ENCODE assay signal across 8 cellular contexts in genomic region chr2:179263015-179263414, GRCh38. TPM values are rescaled to one million over a fixed set of nuclear protein-coding genes. Genes with fewer than 3 reads are reported as not detected.
DNase-seq lines count a peak whose midpoint lies in the region; ATAC-seq, FAIRE-seq and TF ChIP-seq lines count a peak whose summit lies in the region.

No MANE protein-coding gene starts in this region.

- peak overlapping the region; percentile 91 for H3K4me2 ChIP-seq in HepG2 (ENCODE audit: low read depth, low read length)

- H3K9me3 ChIP-seq in HepG2 (ENCODE audit: low read length), result no peaks in the 10 kb centered on the region

- H3K27me3 ChIP-seq in HepG2 (ENCODE audit: control insufficient read depth in 1 of 2, insufficient read depth in 2 of 2, low read length in 2 of 2), result no peaks in the 10 kb centered on the region; a peak in 1 of 5 replicates

- TF ChIP-seq CTCF in HepG2 (CRISPR knock-in tag; IDR thresholded peaks at IDR 0.05) (no peak), type B pancreatic cell (conservative IDR thresholded peaks at IDR 0.05) (no peak)

- H3K4me1 ChIP-seq in HepG2 (ENCODE audit: insufficient read depth, low read length), result peaks cover 71% of the 10 kb centered on the region

- H2AFZ ChIP-seq in HepG2 (ENCODE audit: low read length), result no peak overlapping the region

- peak in 1 of 2 experiments; percentile 45; a peak in 1 of 4 replicates for TF ChIP-seq EP300 in HepG2 (IDR thresholded peaks at IDR 0.05; ENCODE audit: low read depth in 2 of 2, low read length in 2 of 2)
- TF ChIP-seq EP300 in HepG2 (CRISPR knock-in tag; IDR thresholded peaks at IDR 0.05; ENCODE audit: borderline replicate concordance), result no peak

- peaks cover 49% of the 10 kb centered on the region for H4K20me1 ChIP-seq in HepG2 (ENCODE audit: insufficient read depth, low read length)

- H3K4me3 Mint-ChIP-seq in activated naive CD4-positive, alpha-beta T cell treated with anti-CD3 and anti-CD28 coated beads, Interleukin-2, amount 50 U/mL, for 24 hours, result peak overlapping the region; percentile 83
- H3K4me3 Mint-ChIP-seq in type B pancreatic cell, result peak overlapping the region; percentile 93

- POLR2A ChIA-PET in HepG2 (lab: Yijun Ruan, JAX), result interaction anchor here (0.9 to 2.7 kb wide), 6 partner anchors 8 to 25 kb away, joined by 4 to 53 read pairs (median 6); no protein-coding TSS in a partner anchor

- no peak for DNase-seq in activated naive CD4-positive, alpha-beta T cell treated with Interleukin-2 at 50 U/mL for 16 hours
- DNase-seq in astrocyte of the hippocampus (ENCODE audit: low read depth, low spot score) (peak; percentile 24), HepG2 (ENCODE audit: low spot score) (peak; percentile 77), type B pancreatic cell (ENCODE audit: extremely low spot score, unreplicated experiment) (no peak), SW 1271 (lab: John Stamatoyannopoulos, UW) (no peak), T-helper 9 cell (no peak)

- peaks cover 61% of the 10 kb centered on the region for H3K79me2 ChIP-seq in HepG2 (ENCODE audit: insufficient read depth, low read length)

- ATAC-seq in HepG2 (no peak), HG02759 (IDR thresholded peaks at IDR 0.05; ENCODE audit: unreplicated experiment) (no peak)

- TF ChIP-seq POLR2A in HepG2 (IDR thresholded peaks at IDR 0.05; ENCODE audit: insufficient read depth in 1 of 2, low read depth in 2 of 2, low read length in 2 of 2), result no peak

- H3K9ac ChIP-seq in HepG2 (ENCODE audit: insufficient read depth, low read depth, low read length), result peak overlapping the region; percentile 96

- CTCF ChIA-PET in HepG2 (lab: Yijun Ruan, JAX; ENCODE audit: low intra/inter-chr PET ratio, low total read pairs), result no interaction called here

- peaks cover 35% of the 10 kb centered on the region for H3K27me3 Mint-ChIP-seq in activated naive CD4-positive, alpha-beta T cell treated with anti-CD3 and anti-CD28 coated beads, Interleukin-2, amount 50 U/mL, for 24 hours
- H3K27me3 Mint-ChIP-seq in type B pancreatic cell, result peaks cover 13% of the 10 kb centered on the region

- H3K4me1 Mint-ChIP-seq in activated naive CD4-positive, alpha-beta T cell treated with anti-CD3 and anti-CD28 coated beads, Interleukin-2, amount 50 U/mL, for 24 hours, result peaks cover 26% of the 10 kb centered on the region
- H3K4me1 Mint-ChIP-seq in type B pancreatic cell (ENCODE audit: unreplicated experiment), result peaks cover 21% of the 10 kb centered on the region

- TF ChIP-seq RAD21 in HepG2 (CRISPR knock-in tag; IDR thresholded peaks at IDR 0.05), result no peak

- H3K27ac ChIP-seq in HepG2 (ENCODE audit: extremely low read length, insufficient read depth, low read length), result peak overlapping the region; percentile 87

- FAIRE-seq in HepG2 (lab: Jason Lieb, UNC), result no peak

- WGBS in HepG2 (ENCODE audit: low lambda C conversion rate), result 2% methylated on average over 4 of the region's 4 CpGs

- no peaks in the 10 kb centered on the region for H3K9me3 Mint-ChIP-seq in activated naive CD4-positive, alpha-beta T cell treated with anti-CD3 and anti-CD28 coated beads, Interleukin-2, amount 50 U/mL, for 24 hours
- peaks cover 4% of the 10 kb centered on the region for H3K9me3 Mint-ChIP-seq in type B pancreatic cell

- intact Hi-C loops in HepG2 (cut with micrococcal nuclease; ENCODE audit: unreplicated experiment), result loop anchor here (1.0 to 5.0 kb wide), 3 partner anchors 24 to 81 kb away; no protein-coding TSS in a partner anchor

- H3K36me3 ChIP-seq in HepG2 (replicated peaks in 1 of 2; ENCODE audit: control insufficient read depth in 1 of 2, insufficient read depth in 2 of 2, low read length in 2 of 2), result no peaks in the 10 kb centered on the region

- BruUV-seq in HepG2 (replicated peaks; lab: Mats Ljungman, UMichigan), result TSS peak; percentile 58

- H3K36me3 Mint-ChIP-seq in activated naive CD4-positive, alpha-beta T cell treated with anti-CD3 and anti-CD28 coated beads, Interleukin-2, amount 50 U/mL, for 24 hours, result no peaks in the 10 kb centered on the region
- peaks cover 7% of the 10 kb centered on the region for H3K36me3 Mint-ChIP-seq in type B pancreatic cell

- H3K27ac Mint-ChIP-seq in activated naive CD4-positive, alpha-beta T cell treated with anti-CD3 and anti-CD28 coated beads, Interleukin-2, amount 50 U/mL, for 24 hours, result peak overlapping the region; percentile 20
- peak overlapping the region; percentile 88 for H3K27ac Mint-ChIP-seq in type B pancreatic cell

- peak overlapping the region; percentile 86 to 98 (median 96) for H3K4me3 ChIP-seq in HepG2 (replicated peaks in 1 of 3; ENCODE audit: insufficient read depth in 1 of 3, low read depth in 2 of 3, low read length in 3 of 3)

- in situ Hi-C loops in HepG2 (cut with HindIII; ENCODE audit: extremely low pct_ligation_motif_present, low pct_unique_long_range_greater_than_20kb), result no loop called here

TF ChIP-seq in HepG2, 621 proteins besides CTCF, POLR2A, EP300 and RAD21 (continues in another document):
- 0 out of 2 replicates have a peak, but pooled peaks have one; percentile 7 for TF ChIP-seq POGZ (CRISPR knock-in tag; IDR thresholded peaks at IDR 0.05)
- TF ChIP-seq, protein P1, sequence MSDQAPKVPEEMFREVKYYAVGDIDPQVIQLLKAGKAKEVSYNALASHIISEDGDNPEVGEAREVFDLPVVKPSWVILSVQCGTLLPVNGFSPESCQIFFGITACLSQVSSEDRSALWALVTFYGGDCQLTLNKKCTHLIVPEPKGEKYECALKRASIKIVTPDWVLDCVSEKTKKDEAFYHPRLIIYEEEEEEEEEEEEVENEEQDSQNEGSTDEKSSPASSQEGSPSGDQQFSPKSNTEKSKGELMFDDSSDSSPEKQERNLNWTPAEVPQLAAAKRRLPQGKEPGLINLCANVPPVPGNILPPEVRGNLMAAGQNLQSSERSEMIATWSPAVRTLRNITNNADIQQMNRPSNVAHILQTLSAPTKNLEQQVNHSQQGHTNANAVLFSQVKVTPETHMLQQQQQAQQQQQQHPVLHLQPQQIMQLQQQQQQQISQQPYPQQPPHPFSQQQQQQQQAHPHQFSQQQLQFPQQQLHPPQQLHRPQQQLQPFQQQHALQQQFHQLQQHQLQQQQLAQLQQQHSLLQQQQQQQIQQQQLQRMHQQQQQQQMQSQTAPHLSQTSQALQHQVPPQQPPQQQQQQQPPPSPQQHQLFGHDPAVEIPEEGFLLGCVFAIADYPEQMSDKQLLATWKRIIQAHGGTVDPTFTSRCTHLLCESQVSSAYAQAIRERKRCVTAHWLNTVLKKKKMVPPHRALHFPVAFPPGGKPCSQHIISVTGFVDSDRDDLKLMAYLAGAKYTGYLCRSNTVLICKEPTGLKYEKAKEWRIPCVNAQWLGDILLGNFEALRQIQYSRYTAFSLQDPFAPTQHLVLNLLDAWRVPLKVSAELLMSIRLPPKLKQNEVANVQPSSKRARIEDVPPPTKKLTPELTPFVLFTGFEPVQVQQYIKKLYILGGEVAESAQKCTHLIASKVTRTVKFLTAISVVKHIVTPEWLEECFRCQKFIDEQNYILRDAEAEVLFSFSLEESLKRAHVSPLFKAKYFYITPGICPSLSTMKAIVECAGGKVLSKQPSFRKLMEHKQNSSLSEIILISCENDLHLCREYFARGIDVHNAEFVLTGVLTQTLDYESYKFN (CRISPR knock-in tag; conservative IDR thresholded peaks at IDR 0.05), result 0 out of 2 replicates have a peak, but pooled peaks have one; percentile 20
- peak; percentile 33; the same call in 1 of the 2 replicates for TF ChIP-seq CREB1 (IDR thresholded peaks at IDR 0.05)
- peak; percentile 53 for TF ChIP-seq CREB1 (CRISPR knock-in tag; IDR thresholded peaks at IDR 0.05)
- no peak for TF ChIP-seq KMT2B (CRISPR knock-in tag; IDR thresholded peaks at IDR 0.05)
- no peak for TF ChIP-seq ZNF333 (CRISPR knock-in tag; IDR thresholded peaks at IDR 0.05; ENCODE audit: borderline replicate concordance)
- TF ChIP-seq HMG20A (CRISPR knock-in tag; IDR thresholded peaks at IDR 0.05; ENCODE audit: borderline replicate concordance), result peak; percentile 15; the same call in 1 of the 2 replicates
- peak; percentile 67; the same call in 1 of the 2 replicates for TF ChIP-seq SOX5 (CRISPR knock-in tag; IDR thresholded peaks at IDR 0.05; ENCODE audit: borderline replicate concordance)
- 0 out of 2 replicates have a peak, but pooled peaks have one; percentile 7 for TF ChIP-seq ISL2 (CRISPR knock-in tag; IDR thresholded peaks at IDR 0.05)
- TF ChIP-seq ELF4 (CRISPR knock-in tag; IDR thresholded peaks at IDR 0.05; ENCODE audit: borderline replicate concordance), result 0 out of 2 replicates have a peak, but pooled peaks have one; percentile 66
- TF ChIP-seq CEBPG (CRISPR knock-in tag; IDR thresholded peaks at IDR 0.05), result peak; percentile 68
- peak; percentile 62; the same call in 1 of the 2 replicates for TF ChIP-seq CEBPB (IDR thresholded peaks at IDR 0.05; ENCODE audit: borderline replicate concordance, low read depth, low read length)
- peak; percentile 90 for TF ChIP-seq ELF3 (CRISPR knock-in tag; IDR thresholded peaks at IDR 0.05)
- TF ChIP-seq KDM4B (CRISPR knock-in tag; IDR thresholded peaks at IDR 0.05), result no peak
- TF ChIP-seq RXRA (CRISPR knock-in tag; IDR thresholded peaks at IDR 0.05), result no peak

RNA-seq across cellular contexts. Expression of gene SESTD1, which starts 1.6 kb away (rescaled TPM):
- total RNA-seq in HepG2 (2016; rRNA removed; fragmentation: Illumina TruSeq; extraction: Trizol), result 74.4 and 105 TPM in 2 replicates
- 58.3 and 66.2 TPM in 2 replicates for total RNA-seq in HepG2 (2016; cell fraction: cytosol; rRNA removed; fragmentation: Illumina TruSeq; extraction: Trizol; ENCODE audit: low read depth)
- 71.8 and 93.5 TPM in 2 replicates for total RNA-seq in HepG2 (2016; cell fraction: insoluble cytoplasmic fraction; rRNA removed; fragmentation: Illumina TruSeq; extraction: Trizol)
- 84.1 and 90.5 TPM in 2 replicates for total RNA-seq in HepG2 (2016; cell fraction: membrane; rRNA removed; fragmentation: Illumina TruSeq; extraction: Trizol)
- total RNA-seq in HepG2 (2016; cell fraction: nucleus; rRNA removed; fragmentation: Illumina TruSeq; extraction: Trizol), result 67.8 and 69.5 TPM in 2 replicates
- polyA plus RNA-seq in HepG2 (2011; rRNA removed), result 69.3 and 101 TPM in 2 replicates
- 44.4 and 49.6 TPM in 2 replicates for polyA plus RNA-seq in HepG2 (2011; cell fraction: cytosol; rRNA removed)
- 48.2 and 49.5 TPM in 2 replicates for polyA plus RNA-seq in HepG2 (2011; cell fraction: nucleus; rRNA removed)
- 109 and 119 TPM in 2 replicates for polyA plus RNA-seq in HepG2 (2012)
- polyA plus RNA-seq in HepG2 (2016; cell fraction: cytosol; fragmentation: Illumina TruSeq; extraction: Trizol; ENCODE audit: low read depth), result 25.4 and 25.6 TPM in 2 replicates
- polyA plus RNA-seq in HepG2 (2016; cell fraction: insoluble cytoplasmic fraction; fragmentation: Illumina TruSeq; extraction: Trizol; ENCODE audit: low read depth), result 82.9 and 87.2 TPM in 2 replicates
- polyA plus RNA-seq in HepG2 (2016; cell fraction: membrane; fragmentation: Illumina TruSeq; extraction: Trizol; ENCODE audit: low read depth), result 48.8 and 51.0 TPM in 2 replicates
- 66.2 and 71.0 TPM in 2 replicates for polyA plus RNA-seq in HepG2 (2016; cell fraction: nucleus; fragmentation: Illumina TruSeq; extraction: Trizol; ENCODE audit: insufficient read depth, low read depth)
- 13.2 and 38.6 TPM in 2 replicates for polyA minus RNA-seq in HepG2 (2011; rRNA and poly(A)+ RNA removed; ENCODE audit: low replicate concordance)
- polyA minus RNA-seq in HepG2 (2011; cell fraction: cytosol; rRNA and poly(A)+ RNA removed), result 71.8 and 102 TPM in 2 replicates
- polyA minus RNA-seq in HepG2 (2011; cell fraction: nucleus; rRNA and poly(A)+ RNA removed), result 247 and 269 TPM in 2 replicates
- 43.4 and 75.9 TPM in 2 replicates for total RNA-seq in type B pancreatic cell (ENCODE audit: low replicate concordance)

Comparison
In these comparisons a context has a peak if more than half of its experiments do, and no peak if none do; other contexts are left out.
1. DNase-seq: peak in astrocyte of the hippocampus (single experiment) and HepG2 (single experiment); none in activated naive CD4-positive, alpha-beta T cell treated with Interleukin-2 at 50 U/mL for 16 hours (single experiment), type B pancreatic cell (single experiment), SW 1271 (0 of 2) and T-helper 9 cell (single experiment).